In genomic region chr15:34609102-34609501, GRCh38 we compare ENCODE assay signal across 23 cellular contexts. TPM values are rescaled to one million over a fixed set of nuclear protein-coding genes. Genes with fewer than 3 reads are reported as not detected.
DNase-seq lines count a peak whose midpoint lies in the region; ATAC-seq, FAIRE-seq and TF ChIP-seq lines count a peak whose summit lies in the region.
"Had no signal": no experiment of that assay in that cellular context is flagged by ENCODE, and none has a peak within 500 bp of the region (broad histone marks: within the 10 kb centered on the region; RNA-seq: fewer than 3 reads in every experiment).

No MANE protein-coding gene starts in this region.

- H3K4me3 ChIP-seq in A549 (no peak overlapping the region), HCT116 (replicated peaks in 1 of 2; ENCODE audit: low read depth in 1 of 2, low read length in 2 of 2) (no peak overlapping the region)
- H3K4me3 ChIP-seq: Peyer's patch had no signal

- peaks cover 17% of the 10 kb centered on the region for H3K4me1 Mint-ChIP-seq in activated CD8-positive, alpha-beta T cell treated with anti-CD3 and anti-CD28 coated beads for 36 hours (ENCODE audit: low read depth)
- peaks cover 16% of the 10 kb centered on the region for H3K4me1 Mint-ChIP-seq in activated CD8-positive, alpha-beta T cell treated with anti-CD3 and anti-CD28 coated beads, Interleukin-2, amount 10 ng/mL, durations not matched to agents 7 days and 5 days (ENCODE audit: low read depth)
- H3K4me1 Mint-ChIP-seq in glutamatergic neuron (ENCODE audit: low read depth, unreplicated experiment) = peaks cover 22% of the 10 kb centered on the region

- intact Hi-C loops in activated CD8-positive, alpha-beta T cell treated with anti-CD3 and anti-CD28 coated beads for 36 hours (cut with micrococcal nuclease) = no loop called here
- intact Hi-C loops in HCT116 (cut with micrococcal nuclease) = no loop called here

- H3K4me1 ChIP-seq in A549 = no peaks in the 10 kb centered on the region
- H3K4me1 ChIP-seq in HCT116 (ENCODE audit: control insufficient read depth in 1 of 2, insufficient read depth in 2 of 2, low read length in 2 of 2) = no peaks in the 10 kb centered on the region
- H3K4me1 ChIP-seq: Peyer's patch had no signal

- RAD21 ChIA-PET in HCT116 (lab: Charles Lee; ENCODE audit: low non-redundant PET in 1 of 2, low total read pairs in 2 of 2, uncharacterized antibody in 2 of 2, unreplicated experiment in 2 of 2) = no interaction called here

- H3K9me3 Mint-ChIP-seq in activated CD8-positive, alpha-beta T cell treated with anti-CD3 and anti-CD28 coated beads for 36 hours = no peaks in the 10 kb centered on the region
- no peaks in the 10 kb centered on the region for H3K9me3 Mint-ChIP-seq in activated CD8-positive, alpha-beta T cell treated with anti-CD3 and anti-CD28 coated beads, Interleukin-2, amount 10 ng/mL, durations not matched to agents 7 days and 5 days (ENCODE audit: insufficient read depth)
- H3K9me3 Mint-ChIP-seq in glutamatergic neuron (ENCODE audit: unreplicated experiment) = peaks cover 3% of the 10 kb centered on the region

- ATAC-seq in activated CD8-positive, alpha-beta T cell treated with anti-CD3 and anti-CD28 coated beads for 36 hours = no peak
- ATAC-seq in activated CD8-positive, alpha-beta T cell treated with anti-CD3 and anti-CD28 coated beads, Interleukin-2, amount 10 ng/mL, durations not matched to agents 7 days and 5 days = no peak
- ATAC-seq in A549 (no peak; a peak in 1 of 6 replicates), HCT116 (no peak)

- 48% methylated on average over 4 of the region's 4 CpGs for WGBS in A549 (ENCODE audit: missing lambda C conversion rate)

- no peak overlapping the region for H2AFZ ChIP-seq in HCT116 (ENCODE audit: low read depth, low read length, poor library complexity, severe bottlenecking)

- H3K27me3 Mint-ChIP-seq in activated CD8-positive, alpha-beta T cell treated with anti-CD3 and anti-CD28 coated beads for 36 hours = peaks cover 19% of the 10 kb centered on the region
- H3K27me3 Mint-ChIP-seq in activated CD8-positive, alpha-beta T cell treated with anti-CD3 and anti-CD28 coated beads, Interleukin-2, amount 10 ng/mL, durations not matched to agents 7 days and 5 days (ENCODE audit: low read depth) = peaks cover 39% of the 10 kb centered on the region
- peaks cover 1% of the 10 kb centered on the region for H3K27me3 Mint-ChIP-seq in glutamatergic neuron (ENCODE audit: unreplicated experiment)

- TF ChIP-seq RAD21 in A549 (conservative IDR thresholded peaks at IDR 0.05 in 1 of 2, IDR thresholded peaks at IDR 0.05 in 1 of 2) (no peak), HCT116 (IDR thresholded peaks at IDR 0.05; ENCODE audit: low read depth) (no peak)

- peak; percentile 63 for FAIRE-seq in A549 (lab: Jason Lieb, UNC)
- FAIRE-seq: A204.1 had no signal

- TF ChIP-seq POLR2A in A549 (IDR thresholded peaks at IDR 0.05; ENCODE audit: low read length) = no peak
- no peak for TF ChIP-seq POLR2A in HCT116 (IDR thresholded peaks at IDR 0.05; ENCODE audit: borderline replicate concordance, extremely low read depth, insufficient read depth, insufficient read length)

- no peaks in the 10 kb centered on the region for H3K9me2 ChIP-seq in HCT116 (ENCODE audit: insufficient read depth)
- H3K9me2 ChIP-seq: SK-N-SH had no signal

- no peak overlapping the region for H3K27ac Mint-ChIP-seq in activated CD8-positive, alpha-beta T cell treated with anti-CD3 and anti-CD28 coated beads for 36 hours
- no peak overlapping the region for H3K27ac Mint-ChIP-seq in activated CD8-positive, alpha-beta T cell treated with anti-CD3 and anti-CD28 coated beads, Interleukin-2, amount 10 ng/mL, durations not matched to agents 7 days and 5 days
- peak overlapping the region; percentile 94 for H3K27ac Mint-ChIP-seq in glutamatergic neuron (ENCODE audit: unreplicated experiment)
- H3K27ac Mint-ChIP-seq: IgD-negative memory B cell had no signal

- H3K4me2 ChIP-seq in A549 = no peak overlapping the region
- H3K4me2 ChIP-seq in HCT116 (ENCODE audit: low read length) = no peak overlapping the region
- H3K4me2 ChIP-seq: KMS-11, SK-N-SH had no signal

- no peaks in the 10 kb centered on the region for H3K9me3 ChIP-seq in A549
- H3K9me3 ChIP-seq in HCT116 (ENCODE audit: control insufficient read depth in 1 of 2, insufficient read depth in 1 of 2, low read depth in 1 of 2, low read length in 2 of 2) = no peaks in the 10 kb centered on the region
- H3K9me3 ChIP-seq: Peyer's patch, SK-N-SH had no signal

- BruUV-seq in HCT116 (replicated peaks; lab: Mats Ljungman, UMichigan) = no TSS peak

- no peak overlapping the region for H3K27ac ChIP-seq in A549
- H3K27ac ChIP-seq in HCT116 (ENCODE audit: low read depth, low read length) = no peak overlapping the region
- H3K27ac ChIP-seq: C4-2B, HL-60, KMS-11, Peyer's patch had no signal

- H3K9ac ChIP-seq in HCT116 (ENCODE audit: low read length) = no peak overlapping the region
- H3K9ac ChIP-seq: KMS-11, SK-N-SH had no signal

- no peak for TF ChIP-seq CTCF in activated CD8-positive, alpha-beta T cell treated with anti-CD3 and anti-CD28 coated beads for 36 hours (IDR thresholded peaks at IDR 0.05)
- no peak for TF ChIP-seq CTCF in A549 (IDR thresholded peaks at IDR 0.05)
- no peak for TF ChIP-seq CTCF in HCT116 (IDR thresholded peaks at IDR 0.05 in 2 of 3, conservative IDR thresholded peaks at IDR 0.05 in 1 of 3; ENCODE audit: borderline replicate concordance in 1 of 3, insufficient read depth in 1 of 3, low read depth in 2 of 3, low read length in 2 of 3)
- no peak for TF ChIP-seq CTCF in glutamatergic neuron (IDR thresholded peaks at IDR 0.05; ENCODE audit: partially characterized antibody, unreplicated experiment)

- CTCF ChIA-PET in activated CD8-positive, alpha-beta T cell treated with anti-CD3 and anti-CD28 coated beads for 36 hours (lab: Charles Lee) = interaction anchor here (1.3 to 2.0 kb wide), 4 partner anchors 12 to 311 kb away, joined by 3 to 7 read pairs (median 5); partner anchors contain the start of gene GOLGA8B
- CTCF ChIA-PET in activated CD8-positive, alpha-beta T cell treated with anti-CD3 and anti-CD28 coated beads, Interleukin-2, amount 10 ng/mL, durations not matched to agents 7 days and 5 days (lab: Charles Lee) = interaction anchor here (1.5 to 2.5 kb wide), 4 partner anchors 10 to 312 kb away, joined by 3 to 12 read pairs (median 9); no protein-coding TSS in a partner anchor
- CTCF ChIA-PET in A549 (lab: Yijun Ruan, JAX) (interaction anchor here (1.1 to 3.1 kb wide), 2 partner anchors 12 to 15 kb away, joined by 3 to 13 read pairs; no protein-coding TSS in a partner anchor), HCT116 (lab: Charles Lee) (interaction anchor here (2.3 kb wide), 1 partner anchor 12 kb away, joined by 7 read pairs; no protein-coding TSS in a partner anchor)

- H3K36me3 ChIP-seq in HCT116 (ENCODE audit: control insufficient read depth in 1 of 2, insufficient read depth in 2 of 2, low read length in 2 of 2) = no peaks in the 10 kb centered on the region
- H3K36me3 ChIP-seq: Peyer's patch had no signal

- peak overlapping the region; percentile 32 for H3K4me3 Mint-ChIP-seq in activated CD8-positive, alpha-beta T cell treated with anti-CD3 and anti-CD28 coated beads for 36 hours
- no peak overlapping the region for H3K4me3 Mint-ChIP-seq in activated CD8-positive, alpha-beta T cell treated with anti-CD3 and anti-CD28 coated beads, Interleukin-2, amount 10 ng/mL, durations not matched to agents 7 days and 5 days
- peak overlapping the region; percentile 73 for H3K4me3 Mint-ChIP-seq in glutamatergic neuron (ENCODE audit: unreplicated experiment)
- H3K4me3 Mint-ChIP-seq: IgD-negative memory B cell had no signal

- H3K79me2 ChIP-seq in HCT116 (ENCODE audit: insufficient read depth, low read length) = no peaks in the 10 kb centered on the region

- no peak for DNase-seq in activated CD8-positive, alpha-beta T cell treated with anti-CD3 and anti-CD28 coated beads for 36 hours
- no peak for DNase-seq in activated CD8-positive, alpha-beta T cell treated with anti-CD3 and anti-CD28 coated beads, Interleukin-2, amount 10 ng/mL, durations not matched to agents 7 days and 5 days
- DNase-seq in A549 (ENCODE audit: low read depth in 1 of 2, low spot score in 1 of 2) (no peak), HCT116 (ENCODE audit: low read depth, low spot score) (no peak), glutamatergic neuron (no peak), NCI-H1930 (lab: John Stamatoyannopoulos, UW) (no peak), islet precursor cell (no peak)
- DNase-seq: DMS 273 treated with DMSO at 0.1 percent for 48 hours, DMS79, EL, MM.1S, NCI-H2029 treated with DMSO at 0.1 percent for 48 hours, NCI-H446 treated with DMSO at 0.1 percent for 48 hours, NCI-H526, Peyer's patch, SIG-M5, SK-N-SH had no signal

- POLR2A ChIA-PET in activated CD8-positive, alpha-beta T cell treated with anti-CD3 and anti-CD28 coated beads for 36 hours (lab: Charles Lee) = no interaction called here
- POLR2A ChIA-PET in activated CD8-positive, alpha-beta T cell treated with anti-CD3 and anti-CD28 coated beads, Interleukin-2, amount 10 ng/mL, durations not matched to agents 7 days and 5 days (lab: Charles Lee) = no interaction called here
- POLR2A ChIA-PET in A549 (lab: Yijun Ruan, JAX) = no interaction called here
- POLR2A ChIA-PET in HCT116 (lab: Charles Lee) = no interaction called here

- no peak for TF ChIP-seq EP300 in A549 (IDR thresholded peaks at IDR 0.05)

- peaks cover 78% of the 10 kb centered on the region for H3K27me3 ChIP-seq in HCT116 (ENCODE audit: insufficient read depth, low read length)
- H3K27me3 ChIP-seq: Peyer's patch had no signal

- no peaks in the 10 kb centered on the region for H4K20me1 ChIP-seq in HCT116 (ENCODE audit: insufficient read depth)

- no peaks in the 10 kb centered on the region for H3K36me3 Mint-ChIP-seq in activated CD8-positive, alpha-beta T cell treated with anti-CD3 and anti-CD28 coated beads for 36 hours (ENCODE audit: low read depth)
- H3K36me3 Mint-ChIP-seq in activated CD8-positive, alpha-beta T cell treated with anti-CD3 and anti-CD28 coated beads, Interleukin-2, amount 10 ng/mL, durations not matched to agents 7 days and 5 days (ENCODE audit: low read depth) = no peaks in the 10 kb centered on the region
- no peaks in the 10 kb centered on the region for H3K36me3 Mint-ChIP-seq in glutamatergic neuron (ENCODE audit: unreplicated experiment)
- H3K36me3 Mint-ChIP-seq: CD8-positive, alpha-beta memory T cell; IgD-negative memory B cell had no signal

TF ChIP-seq in HCT116, 20 proteins besides CTCF, POLR2A, EP300 and RAD21 (continues in another document):
- peak; percentile 48; the same call in 1 of the 2 replicates for TF ChIP-seq EZH2 (IDR thresholded peaks at IDR 0.05)

RNA-seq across cellular contexts. Expression of gene GOLGA8B, which starts 25.7 kb away (rescaled TPM):
- total RNA-seq in activated CD8-positive, alpha-beta T cell treated with anti-CD3 and anti-CD28 coated beads for 36 hours = 10 to 100 TPM; 84.6 to 86.9 TPM
- 100 to 1,000 TPM; 189 to 191 TPM for total RNA-seq in activated CD8-positive, alpha-beta T cell treated with anti-CD3 and anti-CD28 coated beads, Interleukin-2, amount 10 ng/mL, durations not matched to agents 7 days and 5 days
- polyA plus RNA-seq in A549 (2011; rRNA removed) = 38.1 and 38.8 TPM in 2 replicates
- 12.8 and 15.9 TPM in 2 replicates for polyA plus RNA-seq in A549 (2012; cell fraction: cytosol; rRNA removed)
- 77.0 and 116 TPM in 2 replicates for polyA plus RNA-seq in A549 (2012; cell fraction: nucleus; rRNA removed)
- polyA plus RNA-seq in A549 (2017; fragmentation: RNase III; extraction: RNeasy Plus Mini Kit Qiagen cat#74134 plus additional on column Dnase treatment) = 49.0 to 50.9 TPM (median 50.2 TPM) in 3 replicates
- polyA minus RNA-seq in A549 (2011; rRNA and poly(A)+ RNA removed) = 12.6 and 14.0 TPM in 2 replicates
- 69.9 TPM for total RNA-seq in HCT116 (2021; ENCODE audit: unreplicated experiment)
- 35.4 and 37.3 TPM in 2 replicates for polyA plus RNA-seq in HCT116 (2012)
- 161 TPM for total RNA-seq in glutamatergic neuron (ENCODE audit: unreplicated experiment)
